Comparison of ENCODE assay signal across 21 cellular contexts in the genomic region with DNA sequence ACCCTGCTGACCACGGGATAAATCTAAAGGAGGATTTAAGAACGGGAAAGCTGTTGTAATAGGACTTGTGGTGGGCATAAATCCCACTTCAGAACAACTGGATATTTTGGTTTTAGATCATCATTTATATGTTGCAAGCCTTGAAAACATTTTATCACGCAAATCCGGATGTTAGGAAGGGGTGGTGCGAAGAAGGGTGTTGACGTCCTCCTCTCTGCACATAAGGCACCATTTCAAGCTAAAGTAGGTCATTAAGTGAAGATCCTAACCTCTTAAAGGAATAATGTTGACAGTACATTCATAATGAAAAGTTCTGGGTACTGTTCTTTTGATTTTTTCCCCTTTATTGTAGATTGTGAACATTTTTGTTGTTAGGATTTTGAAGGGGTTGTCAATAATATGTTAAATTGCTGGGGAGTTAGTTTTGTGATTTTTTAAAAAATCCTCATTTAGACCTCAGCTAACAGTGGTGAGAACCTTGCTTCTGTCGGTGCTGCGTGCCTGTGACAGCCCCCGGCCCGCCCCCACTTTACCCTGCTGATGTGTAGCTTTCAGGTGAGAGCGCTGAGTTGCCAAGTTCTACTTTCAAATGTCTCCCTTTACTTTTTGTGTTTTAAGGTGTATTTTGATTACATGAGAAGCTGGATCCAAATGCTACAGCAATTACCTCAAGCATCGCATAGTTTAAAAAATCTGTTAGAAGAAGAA.
DNase-seq lines count a peak whose midpoint lies in the region; ATAC-seq and TF ChIP-seq lines count a peak whose summit lies in the region.
"Had no signal": no experiment of that assay in that cellular context is flagged by ENCODE, and none has a peak within 500 bp of the region (broad histone marks: within the 10 kb centered on the region; RNA-seq: fewer than 3 reads in every experiment).

No MANE protein-coding gene starts in this region.

- in situ Hi-C loops in G401 (cut with HindIII; ENCODE audit: low sequenced_read_pairs), result no loop called here

- intact Hi-C loops in activated CD4-positive, alpha-beta memory T cell treated with anti-CD3 and anti-CD28 coated beads for 36 hours (cut with micrococcal nuclease), result loop anchor here (1.0 to 5.0 kb wide), 4 partner anchors 24 to 192 kb away; partner anchors contain the start of genes AGPAT4 and MAP3K4

- no peaks in the 10 kb centered on the region for H3K27me3 ChIP-seq in CD4-positive, CD25-positive, alpha-beta regulatory T cell (ENCODE audit: control insufficient read depth, insufficient read depth, low read length)
- H3K27me3 ChIP-seq in effector memory CD4-positive, alpha-beta T cell (replicated peaks; ENCODE audit: control insufficient read depth, insufficient read depth, low read length, poor library complexity, severe bottlenecking), result no peaks in the 10 kb centered on the region
- H3K27me3 ChIP-seq in upper lobe of left lung, result no peaks in the 10 kb centered on the region
- H3K27me3 ChIP-seq: foreskin keratinocyte, MG63 had no signal

- WGBS in upper lobe of left lung, 2 donors, result 89 to 93% methylated on average over 12 of the region's 12 CpGs

- POLR2A ChIA-PET in activated CD4-positive, alpha-beta memory T cell treated with anti-CD3 and anti-CD28 coated beads for 36 hours (lab: Charles Lee), result interaction anchor here (1.1 to 1.6 kb wide), 2 partner anchors 19 to 42 kb away, joined by 3 to 7 read pairs; no protein-coding TSS in a partner anchor
- POLR2A ChIA-PET in activated CD4-positive, alpha-beta memory T cell treated with anti-CD3 and anti-CD28 coated beads, Interleukin-2, amount 10 ng/mL, durations not matched to agents 7 days and 5 days (lab: Charles Lee), result interaction anchor here (0.7 to 2.3 kb wide), 4 partner anchors 31 to 146 kb away, joined by 3 to 17 read pairs (median 4); partner anchors contain the start of gene MAP3K4

- H3K27ac ChIP-seq in CD4-positive, CD25-positive, alpha-beta regulatory T cell (ENCODE audit: insufficient read depth, low read length, poor library complexity, severe bottlenecking), result peak overlapping the region; percentile 41
- peak overlapping the region; percentile 82 for H3K27ac ChIP-seq in effector memory CD4-positive, alpha-beta T cell (ENCODE audit: insufficient read depth, low read length, poor library complexity, severe bottlenecking)
- no peak overlapping the region for H3K27ac ChIP-seq in upper lobe of left lung
- H3K27ac ChIP-seq: foreskin keratinocyte, HL-60 had no signal

- H3K4me1 ChIP-seq in CD4-positive, CD25-positive, alpha-beta regulatory T cell (ENCODE audit: control insufficient read depth, insufficient read depth, low read length, poor library complexity, severe bottlenecking), result peaks cover 14% of the 10 kb centered on the region
- H3K4me1 ChIP-seq in effector memory CD4-positive, alpha-beta T cell (ENCODE audit: control insufficient read depth, insufficient read depth, low read length, poor library complexity, severe bottlenecking), result peaks cover 25% of the 10 kb centered on the region
- H3K4me1 ChIP-seq in upper lobe of left lung, result no peaks in the 10 kb centered on the region
- H3K4me1 ChIP-seq: foreskin keratinocyte had no signal

- no peaks in the 10 kb centered on the region for H3K27me3 Mint-ChIP-seq in activated CD4-positive, alpha-beta memory T cell treated with anti-CD3 and anti-CD28 coated beads for 36 hours
- no peaks in the 10 kb centered on the region for H3K27me3 Mint-ChIP-seq in activated CD4-positive, alpha-beta memory T cell treated with anti-CD3 and anti-CD28 coated beads, Interleukin-2, amount 10 ng/mL, durations not matched to agents 7 days and 5 days
- H3K27me3 Mint-ChIP-seq in CD4-positive, CD25-positive, alpha-beta regulatory T cell, result no peaks in the 10 kb centered on the region
- H3K27me3 Mint-ChIP-seq: naive B cell had no signal

- TF ChIP-seq CTCF in upper lobe of left lung (IDR thresholded peaks at IDR 0.05), result no peak

- no peak overlapping the region for H3K4me3 Mint-ChIP-seq in activated CD4-positive, alpha-beta memory T cell treated with anti-CD3 and anti-CD28 coated beads for 36 hours
- no peak overlapping the region for H3K4me3 Mint-ChIP-seq in activated CD4-positive, alpha-beta memory T cell treated with anti-CD3 and anti-CD28 coated beads, Interleukin-2, amount 10 ng/mL, durations not matched to agents 7 days and 5 days
- H3K4me3 Mint-ChIP-seq in CD4-positive, CD25-positive, alpha-beta regulatory T cell, result peak overlapping the region in 2 of 4 donors; percentile 1 to 12
- H3K4me3 Mint-ChIP-seq: naive B cell had no signal

- H3K4me3 ChIP-seq in CD4-positive, CD25-positive, alpha-beta regulatory T cell (ENCODE audit: low read depth, low read length), result no peak overlapping the region
- no peak overlapping the region for H3K4me3 ChIP-seq in effector memory CD4-positive, alpha-beta T cell (ENCODE audit: insufficient read depth, low read depth, low read length, poor library complexity, severe bottlenecking)
- no peak overlapping the region for H3K4me3 ChIP-seq in upper lobe of left lung
- H3K4me3 ChIP-seq: MG63 had no signal

- H3K27ac Mint-ChIP-seq in activated CD4-positive, alpha-beta memory T cell treated with anti-CD3 and anti-CD28 coated beads for 36 hours, result no peak overlapping the region
- no peak overlapping the region for H3K27ac Mint-ChIP-seq in activated CD4-positive, alpha-beta memory T cell treated with anti-CD3 and anti-CD28 coated beads, Interleukin-2, amount 10 ng/mL, durations not matched to agents 7 days and 5 days
- H3K27ac Mint-ChIP-seq in CD4-positive, CD25-positive, alpha-beta regulatory T cell, result peak overlapping the region in 2 of 3 donors; percentile 29 to 48
- H3K27ac Mint-ChIP-seq: naive B cell had no signal

- no peak for ATAC-seq in CD4-positive, CD25-positive, alpha-beta regulatory T cell (ENCODE audit: low read depth in 2 of 2)
- ATAC-seq in upper lobe of left lung (ENCODE audit: low FRiP score in 2 of 2), result no peak

- H3K36me3 Mint-ChIP-seq in activated CD4-positive, alpha-beta memory T cell treated with anti-CD3 and anti-CD28 coated beads for 36 hours, result peaks cover 15% of the 10 kb centered on the region
- H3K36me3 Mint-ChIP-seq in activated CD4-positive, alpha-beta memory T cell treated with anti-CD3 and anti-CD28 coated beads, Interleukin-2, amount 10 ng/mL, durations not matched to agents 7 days and 5 days (ENCODE audit: low read depth), result peaks cover 13% of the 10 kb centered on the region
- peaks cover 11% of the 10 kb centered on the region for H3K36me3 Mint-ChIP-seq in CD4-positive, CD25-positive, alpha-beta regulatory T cell

- peaks cover 54% of the 10 kb centered on the region for H3K36me3 ChIP-seq in CD4-positive, CD25-positive, alpha-beta regulatory T cell (ENCODE audit: control insufficient read depth, insufficient read depth, low read length)
- H3K36me3 ChIP-seq in effector memory CD4-positive, alpha-beta T cell (ENCODE audit: control insufficient read depth, insufficient read depth, low read length), result peaks cover 29% of the 10 kb centered on the region
- H3K36me3 ChIP-seq in upper lobe of left lung, result peaks cover 0 to 94% (median 33%) of the 10 kb centered on the region in 4 donors

- H3K9me3 ChIP-seq in CD4-positive, CD25-positive, alpha-beta regulatory T cell (ENCODE audit: control insufficient read depth in 2 of 2, low read length in 2 of 2), result no peaks in the 10 kb centered on the region
- H3K9me3 ChIP-seq in effector memory CD4-positive, alpha-beta T cell (ENCODE audit: control insufficient read depth, low read length), result no peaks in the 10 kb centered on the region
- H3K9me3 ChIP-seq in upper lobe of left lung, result no peaks in the 10 kb centered on the region
- H3K9me3 ChIP-seq: MG63 had no signal

- TF ChIP-seq EP300 in upper lobe of left lung (IDR thresholded peaks at IDR 0.05), result no peak

- CTCF ChIA-PET in activated CD4-positive, alpha-beta memory T cell treated with anti-CD3 and anti-CD28 coated beads for 36 hours (lab: Charles Lee), result interaction anchor here (0.6 to 1.7 kb wide), 5 partner anchors 9 to 150 kb away, joined by 3 to 6 read pairs (median 3); no protein-coding TSS in a partner anchor
- CTCF ChIA-PET in activated CD4-positive, alpha-beta memory T cell treated with anti-CD3 and anti-CD28 coated beads, Interleukin-2, amount 10 ng/mL, durations not matched to agents 7 days and 5 days (lab: Charles Lee), result interaction anchor here (0.6 to 2.0 kb wide), 2 partner anchors 24 to 291 kb away, joined by 4 to 6 read pairs; no protein-coding TSS in a partner anchor

- H3K9me3 Mint-ChIP-seq in activated CD4-positive, alpha-beta memory T cell treated with anti-CD3 and anti-CD28 coated beads for 36 hours, result no peaks in the 10 kb centered on the region
- H3K9me3 Mint-ChIP-seq in activated CD4-positive, alpha-beta memory T cell treated with anti-CD3 and anti-CD28 coated beads, Interleukin-2, amount 10 ng/mL, durations not matched to agents 7 days and 5 days, result no peaks in the 10 kb centered on the region
- no peaks in the 10 kb centered on the region for H3K9me3 Mint-ChIP-seq in CD4-positive, CD25-positive, alpha-beta regulatory T cell
- H3K9me3 Mint-ChIP-seq: naive B cell had no signal

- TF ChIP-seq POLR2A in upper lobe of left lung (IDR thresholded peaks at IDR 0.05), result no peak

- H3K4me1 Mint-ChIP-seq in activated CD4-positive, alpha-beta memory T cell treated with anti-CD3 and anti-CD28 coated beads for 36 hours (ENCODE audit: low read depth), result peaks cover 8% of the 10 kb centered on the region
- peaks cover 12% of the 10 kb centered on the region for H3K4me1 Mint-ChIP-seq in activated CD4-positive, alpha-beta memory T cell treated with anti-CD3 and anti-CD28 coated beads, Interleukin-2, amount 10 ng/mL, durations not matched to agents 7 days and 5 days
- H3K4me1 Mint-ChIP-seq in CD4-positive, CD25-positive, alpha-beta regulatory T cell, result peaks cover 0 to 5% (median 0%) of the 10 kb centered on the region in 4 donors
- H3K4me1 Mint-ChIP-seq: naive B cell had no signal

- DNase-seq in activated CD4-positive, alpha-beta memory T cell treated with anti-CD3 and anti-CD28 coated beads for 36 hours, result peak; percentile 33
- no peak for DNase-seq in activated CD4-positive, alpha-beta memory T cell treated with anti-CD3 and anti-CD28 coated beads, Interleukin-2, amount 10 ng/mL, durations not matched to agents 7 days and 5 days
- peak in 1 of 3 donors; percentile 18 for DNase-seq in CD4-positive, CD25-positive, alpha-beta regulatory T cell
- peak; percentile 9 to 19 for DNase-seq in activated CD4-positive, alpha-beta T cell treated with anti-CD3 and anti-CD28 coated beads, Interleukin-2, amount 50 U/mL, for 4 hours
- no peak for DNase-seq in effector memory CD4-positive, alpha-beta T cell
- DNase-seq in upper lobe of left lung, result no peak
- DNase-seq in NCI-H748 treated with DMSO at 0.1 percent for 48 hours (lab: John Stamatoyannopoulos, UW), result no peak
- no peak for DNase-seq in G401 (ENCODE audit: low spot score)
- DNase-seq: activated gamma-delta T cell, C1 segment of cervical spinal cord, cortex of kidney, GDM1, H7, naive B cell, NCI-H146, NCI-H2171, NCI-H526, substantia nigra had no signal

Comparison
In these comparisons a context has a peak if more than half of its experiments do, and no peak if none do; other contexts are left out.
1. DNase-seq: peak in activated CD4-positive, alpha-beta memory T cell treated with anti-CD3 and anti-CD28 coated beads for 36 hours (single experiment) and activated CD4-positive, alpha-beta T cell treated with anti-CD3 and anti-CD28 coated beads, Interleukin-2, amount 50 U/mL, for 4 hours (2 of 2); none in activated CD4-positive, alpha-beta memory T cell treated with anti-CD3 and anti-CD28 coated beads, Interleukin-2, amount 10 ng/mL, durations not matched to agents 7 days and 5 days (single experiment), effector memory CD4-positive, alpha-beta T cell (0 of 3), upper lobe of left lung (0 of 2), NCI-H748 treated with DMSO at 0.1 percent for 48 hours (single experiment) and G401 (single experiment).
2. H3K27ac Mint-ChIP-seq: peak in CD4-positive, CD25-positive, alpha-beta regulatory T cell (2 of 3); none in activated CD4-positive, alpha-beta memory T cell treated with anti-CD3 and anti-CD28 coated beads for 36 hours (single experiment) and activated CD4-positive, alpha-beta memory T cell treated with anti-CD3 and anti-CD28 coated beads, Interleukin-2, amount 10 ng/mL, durations not matched to agents 7 days and 5 days (single experiment).
3. H3K27ac ChIP-seq: peak in CD4-positive, CD25-positive, alpha-beta regulatory T cell (single experiment) and effector memory CD4-positive, alpha-beta T cell (single experiment); none in upper lobe of left lung (0 of 4).